In the genomic region with DNA sequence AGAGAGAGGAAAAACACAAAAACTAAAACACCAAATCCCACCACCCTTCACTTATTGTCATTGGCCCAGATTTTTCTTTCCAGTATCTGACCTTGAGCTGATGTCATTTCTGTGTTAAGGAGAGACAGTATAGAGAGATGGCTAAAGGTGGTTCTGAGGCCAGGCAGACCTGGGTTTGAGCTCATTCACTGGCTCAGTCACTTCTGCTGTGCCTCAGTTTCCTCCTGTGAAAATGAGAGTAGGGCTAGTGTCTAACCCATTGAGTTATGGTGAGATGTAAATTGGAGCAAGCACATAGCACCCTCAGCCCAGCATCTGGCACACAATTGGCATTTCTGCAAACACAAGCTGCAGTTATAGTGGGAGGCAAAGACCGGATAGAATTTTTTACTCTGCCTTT, we compare ENCODE assay signal across 9 cellular contexts. TPM values are rescaled to one million over a fixed set of nuclear protein-coding genes. Genes with fewer than 3 reads are reported as not detected.
DNase-seq lines count a peak whose midpoint lies in the region; ATAC-seq, FAIRE-seq and TF ChIP-seq lines count a peak whose summit lies in the region.
"Had no signal": no experiment of that assay in that cellular context is flagged by ENCODE, and none has a peak within 500 bp of the region (broad histone marks: within the 10 kb centered on the region; RNA-seq: fewer than 3 reads in every experiment).

No MANE protein-coding gene starts in this region.

- no TSS peak for BruUV-seq in HepG2 (replicated peaks; lab: Mats Ljungman, UMichigan)

- H3K36me3 ChIP-seq in HepG2 (replicated peaks in 1 of 2; ENCODE audit: control insufficient read depth in 1 of 2, insufficient read depth in 2 of 2, low read length in 2 of 2), result no peaks in the 10 kb centered on the region
- H3K36me3 ChIP-seq in Peyer's patch, result no peaks in the 10 kb centered on the region

- ATAC-seq in HepG2, result no peak
- no peak for ATAC-seq in stimulated activated naive CD8-positive, alpha-beta T cell treated with anti-CD3 and anti-CD28 coated beads, Interleukin-15, amount 100 ng/mL, for 72 hours

- no peaks in the 10 kb centered on the region for H4K20me1 ChIP-seq in HepG2 (ENCODE audit: insufficient read depth, low read length)

- intact Hi-C loops in activated T-helper 1 cell treated with anti-CD3 and anti-CD28 coated beads, Interleukin-12 subunit alpha, Interleukin-12 subunit beta, Interleukin-2, Interleukin-4 antibody, amounts not matched to agents 30 ng/mL and 10 ng/mL and 1 ng/mL, durations not matched to agents 14 hours and 24 hours and 36 hours (cut with micrococcal nuclease), result loop anchor here (1.0 kb wide), 1 partner anchor 193 kb away; the partner anchor contains the start of gene USB1
- intact Hi-C loops in HepG2 (cut with micrococcal nuclease; ENCODE audit: unreplicated experiment), result no loop called here

- H3K27me3 ChIP-seq in HepG2 (ENCODE audit: control insufficient read depth in 1 of 2, insufficient read depth in 2 of 2, low read length in 2 of 2) (no peaks in the 10 kb centered on the region), Peyer's patch (no peaks in the 10 kb centered on the region)

- WGBS in HepG2 (ENCODE audit: low lambda C conversion rate), result 0% methylated on average over 1 of the region's 1 CpG

- CTCF ChIA-PET in HepG2 (lab: Yijun Ruan, JAX; ENCODE audit: low intra/inter-chr PET ratio, low total read pairs), result no interaction called here

- peaks cover 89% of the 10 kb centered on the region for H3K4me1 ChIP-seq in HepG2 (ENCODE audit: insufficient read depth, low read length)
- H3K4me1 ChIP-seq in Peyer's patch, result peaks cover 0 to 36% (median 7%) of the 10 kb centered on the region in 4 donors

- in situ Hi-C loops in HepG2 (cut with HindIII; ENCODE audit: extremely low pct_ligation_motif_present, low pct_unique_long_range_greater_than_20kb), result no loop called here

- no peak for TF ChIP-seq RAD21 in HepG2 (CRISPR knock-in tag; IDR thresholded peaks at IDR 0.05)

- peaks cover 23% of the 10 kb centered on the region for H3K4me1 Mint-ChIP-seq in T-helper 2 cell treated with Interferon-gamma antibody and Interleukin-4, amounts not matched to agents 5 μg/mL and 100 μg/mL, for 36 hours (ENCODE audit: low read depth)
- H3K4me1 Mint-ChIP-seq in activated T-helper 1 cell treated with anti-CD3 and anti-CD28 coated beads, Interleukin-12 subunit alpha, Interleukin-12 subunit beta, Interleukin-2, Interleukin-4 antibody, amounts not matched to agents 30 ng/mL and 10 ng/mL and 1 ng/mL, durations not matched to agents 14 hours and 24 hours and 36 hours (ENCODE audit: low read depth), result peaks cover 36% of the 10 kb centered on the region
- H3K4me1 Mint-ChIP-seq in stimulated activated naive CD8-positive, alpha-beta T cell treated with anti-CD3 and anti-CD28 coated beads, Interleukin-15, amount 100 ng/mL, for 72 hours, result peaks cover 37% of the 10 kb centered on the region

- POLR2A ChIA-PET in HepG2 (lab: Yijun Ruan, JAX), result interaction anchor here (0.8 to 3.3 kb wide), 7 partner anchors 11 to 193 kb away, joined by 3 to 18 read pairs (median 4); partner anchors contain the start of genes KATNB1 and USB1

- no peak for DNase-seq in T-helper 2 cell treated with Interferon-gamma antibody and Interleukin-4, amounts not matched to agents 5 μg/mL and 100 μg/mL, for 36 hours (ENCODE audit: low spot score)
- no peak for DNase-seq in T-helper 2 cell
- no peak for DNase-seq in activated T-helper 1 cell treated with anti-CD3 and anti-CD28 coated beads, Interleukin-12 subunit alpha, Interleukin-12 subunit beta, Interleukin-2, Interleukin-4 antibody, amounts not matched to agents 30 ng/mL and 10 ng/mL and 1 ng/mL, durations not matched to agents 14 hours and 24 hours and 36 hours (ENCODE audit: low spot score)
- DNase-seq in HepG2 (ENCODE audit: low spot score), result no peak
- no peak for DNase-seq in stimulated activated naive CD8-positive, alpha-beta T cell treated with anti-CD3 and anti-CD28 coated beads, Interleukin-15, amount 100 ng/mL, for 72 hours
- DNase-seq in frontal cortex (ENCODE audit: low spot score in 2 of 2), result no peak
- no peak for DNase-seq in Peyer's patch
- no peak for DNase-seq in superior temporal gyrus (ENCODE audit: extremely low spot score)

- H3K4me2 ChIP-seq in HepG2 (ENCODE audit: low read depth, low read length), result peak overlapping the region; percentile 68

- H3K27ac Mint-ChIP-seq in T-helper 2 cell treated with Interferon-gamma antibody and Interleukin-4, amounts not matched to agents 5 μg/mL and 100 μg/mL, for 36 hours, result peak overlapping the region; percentile 8
- H3K27ac Mint-ChIP-seq in activated T-helper 1 cell treated with anti-CD3 and anti-CD28 coated beads, Interleukin-12 subunit alpha, Interleukin-12 subunit beta, Interleukin-2, Interleukin-4 antibody, amounts not matched to agents 30 ng/mL and 10 ng/mL and 1 ng/mL, durations not matched to agents 14 hours and 24 hours and 36 hours, result peak overlapping the region; percentile 21
- no peak overlapping the region for H3K27ac Mint-ChIP-seq in stimulated activated naive CD8-positive, alpha-beta T cell treated with anti-CD3 and anti-CD28 coated beads, Interleukin-15, amount 100 ng/mL, for 72 hours

- H3K4me3 ChIP-seq in HepG2 (replicated peaks in 1 of 3; ENCODE audit: insufficient read depth in 1 of 3, low read depth in 2 of 3, low read length in 3 of 3) (peak overlapping the region in 2 of 3 experiments; percentile 31 to 56; a peak in 3 of 6 replicates), Peyer's patch (no peak overlapping the region)

- H3K9me3 ChIP-seq in HepG2 (ENCODE audit: low read length), result no peaks in the 10 kb centered on the region
- no peaks in the 10 kb centered on the region for H3K9me3 ChIP-seq in Peyer's patch

- H2AFZ ChIP-seq in HepG2 (ENCODE audit: low read length), result no peak overlapping the region

- peak overlapping the region; percentile 20 for H3K27ac ChIP-seq in HepG2 (ENCODE audit: extremely low read length, insufficient read depth, low read length)
- H3K27ac ChIP-seq in Peyer's patch, result no peak overlapping the region

- TF ChIP-seq EP300 in HepG2 (IDR thresholded peaks at IDR 0.05; ENCODE audit: low read depth in 2 of 2, low read length in 2 of 2) (no peak), HepG2 (CRISPR knock-in tag; IDR thresholded peaks at IDR 0.05; ENCODE audit: borderline replicate concordance) (no peak)

- FAIRE-seq in HepG2 (lab: Jason Lieb, UNC) (no peak), frontal cortex (lab: Jason Lieb, UNC) (no peak)
- FAIRE-seq: A204.1 had no signal

- TF ChIP-seq POLR2A in HepG2 (IDR thresholded peaks at IDR 0.05; ENCODE audit: insufficient read depth in 1 of 2, low read depth in 2 of 2, low read length in 2 of 2), result no peak
- TF ChIP-seq POLR2A in Peyer's patch (IDR thresholded peaks at IDR 0.05), result no peak

- TF ChIP-seq CTCF in HepG2 (CRISPR knock-in tag; IDR thresholded peaks at IDR 0.05) (no peak), Peyer's patch (IDR thresholded peaks at IDR 0.05) (no peak)

- no peaks in the 10 kb centered on the region for H3K9me3 Mint-ChIP-seq in T-helper 2 cell treated with Interferon-gamma antibody and Interleukin-4, amounts not matched to agents 5 μg/mL and 100 μg/mL, for 36 hours
- no peaks in the 10 kb centered on the region for H3K9me3 Mint-ChIP-seq in activated T-helper 1 cell treated with anti-CD3 and anti-CD28 coated beads, Interleukin-12 subunit alpha, Interleukin-12 subunit beta, Interleukin-2, Interleukin-4 antibody, amounts not matched to agents 30 ng/mL and 10 ng/mL and 1 ng/mL, durations not matched to agents 14 hours and 24 hours and 36 hours
- H3K9me3 Mint-ChIP-seq in stimulated activated naive CD8-positive, alpha-beta T cell treated with anti-CD3 and anti-CD28 coated beads, Interleukin-15, amount 100 ng/mL, for 72 hours, result no peaks in the 10 kb centered on the region

- H3K27me3 Mint-ChIP-seq in T-helper 2 cell treated with Interferon-gamma antibody and Interleukin-4, amounts not matched to agents 5 μg/mL and 100 μg/mL, for 36 hours (ENCODE audit: low read depth), result peaks cover 30% of the 10 kb centered on the region
- H3K27me3 Mint-ChIP-seq in activated T-helper 1 cell treated with anti-CD3 and anti-CD28 coated beads, Interleukin-12 subunit alpha, Interleukin-12 subunit beta, Interleukin-2, Interleukin-4 antibody, amounts not matched to agents 30 ng/mL and 10 ng/mL and 1 ng/mL, durations not matched to agents 14 hours and 24 hours and 36 hours (ENCODE audit: insufficient read depth), result peaks cover 31% of the 10 kb centered on the region
- peaks cover 52% of the 10 kb centered on the region for H3K27me3 Mint-ChIP-seq in stimulated activated naive CD8-positive, alpha-beta T cell treated with anti-CD3 and anti-CD28 coated beads, Interleukin-15, amount 100 ng/mL, for 72 hours

- no peaks in the 10 kb centered on the region for H3K79me2 ChIP-seq in HepG2 (ENCODE audit: insufficient read depth, low read length)

- no peaks in the 10 kb centered on the region for H3K36me3 Mint-ChIP-seq in T-helper 2 cell treated with Interferon-gamma antibody and Interleukin-4, amounts not matched to agents 5 μg/mL and 100 μg/mL, for 36 hours (ENCODE audit: low read depth)
- H3K36me3 Mint-ChIP-seq in activated T-helper 1 cell treated with anti-CD3 and anti-CD28 coated beads, Interleukin-12 subunit alpha, Interleukin-12 subunit beta, Interleukin-2, Interleukin-4 antibody, amounts not matched to agents 30 ng/mL and 10 ng/mL and 1 ng/mL, durations not matched to agents 14 hours and 24 hours and 36 hours (ENCODE audit: low read depth), result peaks cover 4% of the 10 kb centered on the region

- H3K9ac ChIP-seq in HepG2 (ENCODE audit: insufficient read depth, low read depth, low read length), result peak overlapping the region; percentile 18; the same call in 1 of the 2 replicates

- H3K4me3 Mint-ChIP-seq in T-helper 2 cell treated with Interferon-gamma antibody and Interleukin-4, amounts not matched to agents 5 μg/mL and 100 μg/mL, for 36 hours, result peak overlapping the region; percentile 68
- peak overlapping the region; percentile 77 for H3K4me3 Mint-ChIP-seq in activated T-helper 1 cell treated with anti-CD3 and anti-CD28 coated beads, Interleukin-12 subunit alpha, Interleukin-12 subunit beta, Interleukin-2, Interleukin-4 antibody, amounts not matched to agents 30 ng/mL and 10 ng/mL and 1 ng/mL, durations not matched to agents 14 hours and 24 hours and 36 hours
- H3K4me3 Mint-ChIP-seq in stimulated activated naive CD8-positive, alpha-beta T cell treated with anti-CD3 and anti-CD28 coated beads, Interleukin-15, amount 100 ng/mL, for 72 hours, result peak overlapping the region; percentile 57 to 63

RNA-seq across cellular contexts. Expression of gene KIFC3, which starts 6.3 kb away (rescaled TPM):
- 0.93 and 0.96 TPM in 2 replicates for total RNA-seq in activated T-helper 1 cell treated with anti-CD3 and anti-CD28 coated beads, Interleukin-12 subunit alpha, Interleukin-12 subunit beta, Interleukin-2, Interleukin-4 antibody, amounts not matched to agents 30 ng/mL and 10 ng/mL and 1 ng/mL, durations not matched to agents 14 hours and 24 hours and 36 hours
- 30.0 and 45.3 TPM in 2 replicates for total RNA-seq in HepG2 (2016; rRNA removed; fragmentation: Illumina TruSeq; extraction: Trizol)
- total RNA-seq in HepG2 (2016; cell fraction: cytosol; rRNA removed; fragmentation: Illumina TruSeq; extraction: Trizol; ENCODE audit: low read depth), result 11.2 and 13.3 TPM in 2 replicates
- total RNA-seq in HepG2 (2016; cell fraction: insoluble cytoplasmic fraction; rRNA removed; fragmentation: Illumina TruSeq; extraction: Trizol), result 26.2 and 45.1 TPM in 2 replicates
- 23.6 and 24.3 TPM in 2 replicates for total RNA-seq in HepG2 (2016; cell fraction: membrane; rRNA removed; fragmentation: Illumina TruSeq; extraction: Trizol)
- 39.1 and 45.8 TPM in 2 replicates for total RNA-seq in HepG2 (2016; cell fraction: nucleus; rRNA removed; fragmentation: Illumina TruSeq; extraction: Trizol)
- 42.1 and 70.6 TPM in 2 replicates for polyA plus RNA-seq in HepG2 (2011; rRNA removed)
- polyA plus RNA-seq in HepG2 (2011; cell fraction: cytosol; rRNA removed), result 43.4 and 59.0 TPM in 2 replicates
- 225 and 236 TPM in 2 replicates for polyA plus RNA-seq in HepG2 (2011; cell fraction: nucleus; rRNA removed)
- 21.3 and 43.4 TPM in 2 replicates for polyA plus RNA-seq in HepG2 (2012)
- 14.4 and 14.6 TPM in 2 replicates for polyA plus RNA-seq in HepG2 (2016; cell fraction: cytosol; fragmentation: Illumina TruSeq; extraction: Trizol; ENCODE audit: low read depth)
- 20.2 and 24.5 TPM in 2 replicates for polyA plus RNA-seq in HepG2 (2016; cell fraction: insoluble cytoplasmic fraction; fragmentation: Illumina TruSeq; extraction: Trizol; ENCODE audit: low read depth)
- 13.8 and 19.9 TPM in 2 replicates for polyA plus RNA-seq in HepG2 (2016; cell fraction: membrane; fragmentation: Illumina TruSeq; extraction: Trizol; ENCODE audit: low read depth)
- polyA plus RNA-seq in HepG2 (2016; cell fraction: nucleus; fragmentation: Illumina TruSeq; extraction: Trizol; ENCODE audit: insufficient read depth, low read depth), result 79.4 and 80.8 TPM in 2 replicates
- polyA minus RNA-seq in HepG2 (2011; rRNA and poly(A)+ RNA removed; ENCODE audit: low replicate concordance), result 132 and 141 TPM in 2 replicates
- polyA minus RNA-seq in HepG2 (2011; cell fraction: cytosol; rRNA and poly(A)+ RNA removed), result 31.9 and 33.7 TPM in 2 replicates
- polyA minus RNA-seq in HepG2 (2011; cell fraction: nucleus; rRNA and poly(A)+ RNA removed), result 94.9 and 117 TPM in 2 replicates
- total RNA-seq in frontal cortex, result 46.1 TPM
- 100 to 1,000 TPM in 3 of 4 donors, 10 to 100 TPM in 1; 29.7 to 530 (median 272) TPM for total RNA-seq in Peyer's patch

Comparison
In these comparisons a context has a peak if more than half of its experiments do, and no peak if none do; other contexts are left out.
1. H3K27ac Mint-ChIP-seq: peak in T-helper 2 cell treated with Interferon-gamma antibody and Interleukin-4, amounts not matched to agents 5 μg/mL and 100 μg/mL, for 36 hours (single experiment) and activated T-helper 1 cell treated with anti-CD3 and anti-CD28 coated beads, Interleukin-12 subunit alpha, Interleukin-12 subunit beta, Interleukin-2, Interleukin-4 antibody, amounts not matched to agents 30 ng/mL and 10 ng/mL and 1 ng/mL, durations not matched to agents 14 hours and 24 hours and 36 hours (single experiment); none in stimulated activated naive CD8-positive, alpha-beta T cell treated with anti-CD3 and anti-CD28 coated beads, Interleukin-15, amount 100 ng/mL, for 72 hours (0 of 2).
2. H3K4me3 ChIP-seq: peak in HepG2 (2 of 3); none in Peyer's patch (0 of 4).
3. Peak in every context shown above with its lines, with median percentiles within 50 percentile points of each other: H3K4me3 Mint-ChIP-seq.